In the genomic region with DNA sequence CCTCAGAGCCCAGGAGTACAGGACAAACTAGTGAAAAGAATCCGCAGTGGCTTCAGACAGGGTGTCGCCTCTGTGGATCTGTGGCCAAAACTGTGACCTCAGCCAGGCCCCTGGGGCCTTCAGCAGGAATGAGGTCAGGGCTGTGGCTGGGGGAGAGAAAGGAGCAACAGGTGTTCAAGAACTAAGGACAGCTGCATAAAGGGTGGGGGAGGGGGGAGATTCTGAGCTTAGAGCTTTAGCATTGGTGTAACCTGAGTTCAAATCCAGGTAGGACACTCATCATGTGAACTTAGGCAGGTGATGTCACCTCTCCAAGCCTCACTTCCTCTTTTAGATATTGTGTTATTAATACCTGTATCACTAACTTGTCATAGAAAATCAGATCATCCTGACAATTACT, we compare ENCODE assay signal across 12 cellular contexts. TPM values are rescaled to one million over a fixed set of nuclear protein-coding genes. Genes with fewer than 3 reads are reported as not detected.
DNase-seq lines count a peak whose midpoint lies in the region; ATAC-seq and TF ChIP-seq lines count a peak whose summit lies in the region.
"Had no signal": no experiment of that assay in that cellular context is flagged by ENCODE, and none has a peak within 500 bp of the region (broad histone marks: within the 10 kb centered on the region; RNA-seq: fewer than 3 reads in every experiment).

No MANE protein-coding gene starts in this region.

- POLR2A ChIA-PET in GM10248 (lab: Yijun Ruan, JAX), result no interaction called here

- CTCF ChIA-PET in GM10248 (lab: Yijun Ruan, JAX), result interaction anchor here (1.0 to 1.8 kb wide), 5 partner anchors 11 to 109 kb away, joined by 3 to 5 read pairs (median 3); no protein-coding TSS in a partner anchor

- H3K36me3 Mint-ChIP-seq in T-helper 17 cell (ENCODE audit: low read depth) (no peaks in the 10 kb centered on the region), naive B cell (no peaks in the 10 kb centered on the region)
- H3K36me3 Mint-ChIP-seq: WTC11 had no signal

- H3K9me3 Mint-ChIP-seq in naive B cell, result no peaks in the 10 kb centered on the region
- H3K9me3 Mint-ChIP-seq: WTC11 had no signal

- H3K9me3 ChIP-seq in T-helper 17 cell (ENCODE audit: control insufficient read depth, low read length, poor library complexity, severe bottlenecking), result no peaks in the 10 kb centered on the region

- H3K4me3 Mint-ChIP-seq in T-helper 17 cell, result no peak overlapping the region
- H3K4me3 Mint-ChIP-seq in naive B cell, result no peak overlapping the region
- H3K4me3 Mint-ChIP-seq: WTC11 had no signal

- H3K4me1 Mint-ChIP-seq in T-helper 17 cell, result peaks cover 3% of the 10 kb centered on the region
- H3K4me1 Mint-ChIP-seq in naive B cell, result peaks cover 12 to 16% (median 15%) of the 10 kb centered on the region in 3 donors

- H3K27me3 Mint-ChIP-seq in T-helper 17 cell (peaks cover 6% of the 10 kb centered on the region), naive B cell (no peaks in the 10 kb centered on the region)

- TF ChIP-seq CTCF in GM10248 (IDR thresholded peaks at IDR 0.05; ENCODE audit: control extremely low read depth, extremely low read depth, low read depth, missing control alignments), result no peak

- ATAC-seq in GM21447 (IDR thresholded peaks at IDR 0.05; ENCODE audit: unreplicated experiment) (peak; percentile 58), T-helper 17 cell (no peak), naive B cell (ENCODE audit: low read depth in 2 of 2) (peak; percentile 38 to 58), esophagus mucosa (no peak), GM21515 (IDR thresholded peaks at IDR 0.05; ENCODE audit: unreplicated experiment) (no peak)
- ATAC-seq: left colon, WTC11 had no signal

- H3K27ac Mint-ChIP-seq in T-helper 17 cell, result peak overlapping the region; percentile 59
- H3K27ac Mint-ChIP-seq in naive B cell, result peak overlapping the region in 5 of 6 donors; percentile 31 to 77 (median 39)
- H3K27ac Mint-ChIP-seq: WTC11 had no signal

- DNase-seq in GM10248 (ENCODE audit: extremely low spot score) (peak; percentile 63), T-helper 17 cell (no peak), naive B cell (peak; percentile 21), MV-4-11 (lab: John Stamatoyannopoulos, UW) (no peak), T-helper 2 cell (no peak)
- DNase-seq: central memory CD4-positive, alpha-beta T cell; left colon; NCI-H1436 treated with DMSO at 0.1 percent for 48 hours had no signal

RNA-seq across cellular contexts. Expression of a gene that starts 40.9 kb away (rescaled TPM):
- 10 to 100 TPM; 13.3 to 61.1 TPM for total RNA-seq in T-helper 17 cell
- polyA plus RNA-seq in naive B cell (ENCODE audit: low read depth in 6 of 6), result 10 to 100 TPM; 71.0 to 84.7 (median 73.4) TPM
- 107 TPM for total RNA-seq in esophagus mucosa

Comparison
In these comparisons a context has a peak if more than half of its experiments do, and no peak if none do; other contexts are left out.
1. DNase-seq: peak in GM10248 (single experiment) and naive B cell (single experiment); none in T-helper 17 cell (0 of 3), MV-4-11 (single experiment) and T-helper 2 cell (0 of 5).
2. ATAC-seq: peak in GM21447 (single experiment) and naive B cell (2 of 2); none in T-helper 17 cell (single experiment), esophagus mucosa (single experiment) and GM21515 (single experiment).